Comparison of ENCODE assay signal across 9 cellular contexts in genomic region chrX:118348186-118348810, GRCh38. TPM values are rescaled to one million over a fixed set of nuclear protein-coding genes. Genes with fewer than 3 reads are reported as not detected.
DNase-seq lines count a peak whose midpoint lies in the region; ATAC-seq and TF ChIP-seq lines count a peak whose summit lies in the region.
"Had no signal": no experiment of that assay in that cellular context is flagged by ENCODE, and none has a peak within 500 bp of the region (broad histone marks: within the 10 kb centered on the region; RNA-seq: fewer than 3 reads in every experiment).

No MANE protein-coding gene starts in this region.

- H3K9me3 ChIP-seq in CD4-positive, CD25-positive, alpha-beta regulatory T cell (ENCODE audit: control insufficient read depth in 2 of 2, low read length in 2 of 2): no peaks in the 10 kb centered on the region
- H3K9me3 ChIP-seq in HUES64 (ENCODE audit: insufficient read depth, low read depth, low read length) (no peaks in the 10 kb centered on the region), breast epithelium (no peaks in the 10 kb centered on the region), muscle layer of duodenum (ENCODE audit: control insufficient read depth in 1 of 2, low read length in 2 of 2) (no peaks in the 10 kb centered on the region)

- peak overlapping the region in 2 of 3 donors; percentile 9 to 97 for H3K27ac Mint-ChIP-seq in CD4-positive, CD25-positive, alpha-beta regulatory T cell

- H3K36me3 ChIP-seq in CD4-positive, CD25-positive, alpha-beta regulatory T cell (ENCODE audit: control insufficient read depth, insufficient read depth, low read length): no peaks in the 10 kb centered on the region
- no peaks in the 10 kb centered on the region for H3K36me3 ChIP-seq in HUES64 (ENCODE audit: insufficient read depth, low read length)
- H3K36me3 ChIP-seq in breast epithelium: no peaks in the 10 kb centered on the region
- peaks cover 0 to 9% of the 10 kb centered on the region in 2 donors for H3K36me3 ChIP-seq in muscle layer of duodenum (ENCODE audit: control insufficient read depth in 1 of 2, insufficient read depth in 2 of 2, low read length in 2 of 2)

- intact Hi-C loops in breast epithelium (cut with DNase I; ENCODE audit: low total_unique reads): no loop called here

- WGBS in HUES64: 0% methylated on average over 1 of the region's 2 CpGs

- peak overlapping the region; percentile 98 to 100 (median 98) for H3K4me3 Mint-ChIP-seq in CD4-positive, CD25-positive, alpha-beta regulatory T cell

- peaks cover 21 to 56% (median 30%) of the 10 kb centered on the region in 4 donors for H3K4me1 Mint-ChIP-seq in CD4-positive, CD25-positive, alpha-beta regulatory T cell

- H3K27me3 ChIP-seq in CD4-positive, CD25-positive, alpha-beta regulatory T cell (ENCODE audit: control insufficient read depth, insufficient read depth, low read length): no peaks in the 10 kb centered on the region
- H3K27me3 ChIP-seq in HUES64 (ENCODE audit: insufficient read depth, low read length) (no peaks in the 10 kb centered on the region), breast epithelium (peaks cover 0 to 2% of the 10 kb centered on the region in 2 donors), muscle layer of duodenum (ENCODE audit: low read depth, low read length) (no peaks in the 10 kb centered on the region)

- no peak for TF ChIP-seq CTCF in breast epithelium (IDR thresholded peaks at IDR 0.05)

- peaks cover 27% of the 10 kb centered on the region for H3K4me1 ChIP-seq in CD4-positive, CD25-positive, alpha-beta regulatory T cell (ENCODE audit: control insufficient read depth, insufficient read depth, low read length, poor library complexity, severe bottlenecking)
- peaks cover 9% of the 10 kb centered on the region; the same call in 1 of the 2 replicates for H3K4me1 ChIP-seq in HUES64 (ENCODE audit: insufficient read depth, low read length)
- H3K4me1 ChIP-seq in breast epithelium: no peaks in the 10 kb centered on the region
- H3K4me1 ChIP-seq in muscle layer of duodenum (ENCODE audit: control insufficient read depth in 1 of 2, insufficient read depth in 2 of 2, low read length in 2 of 2): peaks cover 0 to 9% of the 10 kb centered on the region in 2 donors

- ATAC-seq in CD4-positive, CD25-positive, alpha-beta regulatory T cell (ENCODE audit: low read depth in 2 of 2): no peak
- no peak for ATAC-seq in HG02610 (IDR thresholded peaks at IDR 0.05; ENCODE audit: unreplicated experiment)

- H3K9me3 Mint-ChIP-seq in CD4-positive, CD25-positive, alpha-beta regulatory T cell: peaks cover 0 to 2% (median 0%) of the 10 kb centered on the region in 7 donors

- no peak for DNase-seq in CD4-positive, CD25-positive, alpha-beta regulatory T cell
- DNase-seq in breast epithelium (ENCODE audit: low spot score in 2 of 2) (no peak), DMS53 (lab: John Stamatoyannopoulos, UW) (no peak), GF-D8 (lab: John Stamatoyannopoulos, UW) (no peak)
- no peak for DNase-seq in activated CD4-positive, CD25-positive, alpha-beta regulatory T cell treated with anti-CD3 and anti-CD28 coated beads, Interleukin-2, amount 50 U/mL, for 72 hours
- DNase-seq: NCI-H2227 treated with DMSO at 0.1 percent for 48 hours had no signal

- peak overlapping the region; percentile 88 for H3K27ac ChIP-seq in CD4-positive, CD25-positive, alpha-beta regulatory T cell (ENCODE audit: insufficient read depth, low read length, poor library complexity, severe bottlenecking)
- H3K27ac ChIP-seq in HUES64 (ENCODE audit: low read depth, low read length) (peak overlapping the region; percentile 81), breast epithelium (no peak overlapping the region), muscle layer of duodenum (ENCODE audit: low read length) (peak overlapping the region; percentile 89)

- H3K4me3 ChIP-seq in CD4-positive, CD25-positive, alpha-beta regulatory T cell (ENCODE audit: low read depth, low read length): peak overlapping the region; percentile 92
- H3K4me3 ChIP-seq in HUES64 (ENCODE audit: low read length): peak overlapping the region; percentile 96
- peak overlapping the region in 2 of 3 donors; percentile 70 to 78 for H3K4me3 ChIP-seq in breast epithelium
- H3K4me3 ChIP-seq in muscle layer of duodenum (ENCODE audit: low read depth in 1 of 2, low read length in 2 of 2): peak overlapping the region; percentile 75 to 91

- H3K36me3 Mint-ChIP-seq in CD4-positive, CD25-positive, alpha-beta regulatory T cell: no peaks in the 10 kb centered on the region

- no peak for TF ChIP-seq POLR2A in breast epithelium (IDR thresholded peaks at IDR 0.05)

- H3K9ac ChIP-seq in HUES64 (ENCODE audit: low read depth, low read length): peak overlapping the region; percentile 85; the same call in 1 of the 2 replicates

- H3K27me3 Mint-ChIP-seq in CD4-positive, CD25-positive, alpha-beta regulatory T cell: peaks cover 6% of the 10 kb centered on the region

RNA-seq across cellular contexts. Expression of gene WDR44, which starts 2.4 kb away (rescaled TPM):
- total RNA-seq in CD4-positive, CD25-positive, alpha-beta regulatory T cell: 23.5 TPM
- 1 to 10 TPM; 6.4 to 9.9 (median 7.2) TPM for polyA plus RNA-seq in CD4-positive, CD25-positive, alpha-beta regulatory T cell
- polyA plus RNA-seq in HUES64 (2013, experiment 1 of 2): 14.4 TPM
- polyA plus RNA-seq in HUES64 (2013, experiment 2 of 2): 12.7 TPM
- total RNA-seq in breast epithelium: 10 to 100 TPM; 16.8 to 23.7 (median 19.3) TPM

Comparison
In these comparisons a context has a peak if more than half of its experiments do, and no peak if none do; other contexts are left out.
1. H3K27ac ChIP-seq: peak in CD4-positive, CD25-positive, alpha-beta regulatory T cell (single experiment), HUES64 (single experiment) and muscle layer of duodenum (single experiment); none in breast epithelium (0 of 2).
2. Peak in every context shown above with its lines, with median percentiles within 50 percentile points of each other: H3K4me3 ChIP-seq.